ENCODE assay signal across 34 cellular contexts in genomic region chr7:106457678-106458077, GRCh38.
A peak's percentile ranks its signal among the peaks of the same experiment; 100 is the strongest.
DNase-seq lines count a peak whose midpoint lies in the region; ATAC-seq, FAIRE-seq and TF ChIP-seq lines count a peak whose summit lies in the region.
"Had no signal": no experiment of that assay in that cellular context is flagged by ENCODE, and none has a peak within 500 bp of the region (broad histone marks: within the 10 kb centered on the region; RNA-seq: fewer than 3 reads in every experiment).

No MANE protein-coding gene starts in this region.

- H2AK5ac ChIP-seq in mesendoderm (ENCODE audit: low read length), result no peak overlapping the region

- BruUV-seq in K562 (replicated peaks; lab: Mats Ljungman, UMichigan), result no TSS peak

- H3K27me3 ChIP-seq in K562 (ENCODE audit: control insufficient read depth in 2 of 2, insufficient read depth in 2 of 2, low read length in 2 of 2), result no peaks in the 10 kb centered on the region
- H3K27me3 ChIP-seq in mesendoderm (ENCODE audit: insufficient read depth, low read length, poor library complexity), result no peaks in the 10 kb centered on the region
- H3K27me3 ChIP-seq: BE2C; BLaER1; BLaER1 treated with 17β-estradiol and CSF1 and Interleukin-3, amounts not matched to agents 10 nM and 100 nM had no signal

- H3K56ac ChIP-seq in mesendoderm (ENCODE audit: low read length), result no peak overlapping the region

- H3K9ac ChIP-seq in K562 (ENCODE audit: insufficient read depth in 1 of 2, low read depth in 2 of 2, low read length in 2 of 2) (no peak overlapping the region), mesendoderm (ENCODE audit: low read length) (no peak overlapping the region)
- H3K9ac ChIP-seq: BLaER1; BLaER1 treated with 17β-estradiol and CSF1 and Interleukin-3, amounts not matched to agents 10 nM and 100 nM had no signal

- H2AFZ ChIP-seq in K562 (ENCODE audit: low read depth, low read length), result no peak overlapping the region

- H3K18ac ChIP-seq in mesendoderm (ENCODE audit: low read length), result no peak overlapping the region

- H3K79me1 ChIP-seq in mesendoderm (ENCODE audit: low read length), result no peaks in the 10 kb centered on the region

- TF ChIP-seq EP300 in K562 (IDR thresholded peaks at IDR 0.05; ENCODE audit: low read length), result no peak

- H4K5ac ChIP-seq in mesendoderm (ENCODE audit: low read length), result no peak overlapping the region

- intact Hi-C loops in K562 (cut with micrococcal nuclease), result no loop called here

- in situ Hi-C loops in astrocyte of the spinal cord (cut with HindIII; ENCODE audit: low sequenced_read_pairs), result no loop called here
- in situ Hi-C loops in K562 (cut with MboI), result no loop called here

- H3K79me2 ChIP-seq in K562 (ENCODE audit: control insufficient read depth, insufficient read depth, low read length) (no peaks in the 10 kb centered on the region), mesendoderm (ENCODE audit: control insufficient read depth, insufficient read depth, low read length) (no peaks in the 10 kb centered on the region)

- 65% methylated on average over 4 of the region's 4 CpGs for WGBS in K562 (ENCODE audit: insufficient coverage, low coverage, missing lambda C conversion rate)
- WGBS in mesendoderm (ENCODE audit: extremely low coverage, insufficient coverage, low lambda C conversion rate), result no CpG with 5 or more reads among the region's 4 CpGs

- H3K9me1 ChIP-seq in K562 (ENCODE audit: control insufficient read depth, insufficient read depth, low read length), result no peaks in the 10 kb centered on the region

- H3K4ac ChIP-seq in mesendoderm (ENCODE audit: low read depth, low read length), result no peak overlapping the region

- POLR2A ChIA-PET in HEK293 (lab: Yijun Ruan, JAX) (no interaction called here), K562 (lab: Yijun Ruan, JAX) (interaction anchor here (1.0 kb wide), 1 partner anchor 9 kb away, joined by 3 read pairs; no protein-coding TSS in a partner anchor)

- H3K9me3 ChIP-seq in HEK293 (ENCODE audit: control insufficient read depth, insufficient read depth, low read depth, low read length) (no peaks in the 10 kb centered on the region), K562 (replicated peaks; ENCODE audit: control insufficient read depth, insufficient read depth, low read depth, low read length) (0 out of 2 replicates have a peak, but pooled peaks cover 2% of the 10 kb centered on the region)
- H3K9me3 ChIP-seq: A549, BE2C had no signal

- TF ChIP-seq CTCF in HEK293 (tag by site-specific recombination; IDR thresholded peaks at IDR 0.05) (no peak), astrocyte of the spinal cord (IDR thresholded peaks at IDR 0.05; ENCODE audit: low read depth, low read length) (no peak), K562 (IDR thresholded peaks at IDR 0.05 in 2 of 3, conservative IDR thresholded peaks at IDR 0.05 in 1 of 3; ENCODE audit: insufficient read depth in 2 of 3, low read depth in 1 of 3, low read length in 3 of 3) (no peak)

- no peak overlapping the region for H2BK15ac ChIP-seq in mesendoderm (replicated peaks; ENCODE audit: low read depth)

- no peak overlapping the region for H3K23ac ChIP-seq in mesendoderm (ENCODE audit: low read length)

- TF ChIP-seq POLR2A in K562 (conservative IDR thresholded peaks at IDR 0.05), result no peak

- no peaks in the 10 kb centered on the region for H3K36me3 ChIP-seq in HEK293 (ENCODE audit: control insufficient read depth in 2 of 2, insufficient read depth in 1 of 2, low read length in 2 of 2)
- no peaks in the 10 kb centered on the region for H3K36me3 ChIP-seq in K562 (ENCODE audit: control insufficient read depth, insufficient read depth, low read length)
- no peaks in the 10 kb centered on the region for H3K36me3 ChIP-seq in mesendoderm (ENCODE audit: control insufficient read depth, insufficient read depth, low read length)
- H3K36me3 ChIP-seq: BE2C; BLaER1; BLaER1 treated with 17β-estradiol and CSF1 and Interleukin-3, amounts not matched to agents 10 nM and 100 nM had no signal

- peak; percentile 16 for DNase-seq in astrocyte of the spinal cord (ENCODE audit: low read depth, low spot score)
- DNase-seq in K562 (ENCODE audit: extremely low read depth in 1 of 4, low spot score in 3 of 4), result no peak
- peak; percentile 21 for DNase-seq in mesendoderm
- no peak for DNase-seq in DMS79 treated with DMSO at 0.1 percent for 48 hours (lab: John Stamatoyannopoulos, UW)
- DNase-seq in urothelium cell line (ENCODE audit: low spot score), result no peak
- DNase-seq in SHP77 treated with DMSO at 0.1 percent for 48 hours (lab: John Stamatoyannopoulos, UW), result no peak
- DNase-seq: 8988T; ACHN; AML-193; BE2C; C1 segment of cervical spinal cord; Caco-2; Calu3; CD4-positive, alpha-beta memory T cell; CD4-positive, alpha-beta T cell; CD4-positive, CD25-positive, alpha-beta regulatory T cell; CD8-positive, alpha-beta memory T cell; CD8-positive, alpha-beta T cell; COR-L47; DMS 273 treated with DMSO at 0.1 percent for 48 hours; DMS153; DMS53; DMS79; DND-41; EL had no signal

- ATAC-seq in K562 (no peak), GM19023 (IDR thresholded peaks at IDR 0.05; ENCODE audit: unreplicated experiment) (no peak)
- ATAC-seq: A549; CD8-positive, alpha-beta T cell had no signal

- CTCF ChIA-PET in HEK293 (lab: Yijun Ruan, JAX) (interaction anchor here (2.3 kb wide), 1 partner anchor 281 kb away, joined by 14 read pairs; no protein-coding TSS in a partner anchor), K562 (lab: Yijun Ruan, JAX; ENCODE audit: low intra/inter-chr PET ratio) (interaction anchor here (0.6 to 1.2 kb wide), 3 partner anchors 9 to 403 kb away, joined by 3 to 4 read pairs (median 3); no protein-coding TSS in a partner anchor)

- no peak for FAIRE-seq in K562 (lab: Jason Lieb, UNC)
- no peak for FAIRE-seq in urothelium cell line (lab: Jason Lieb, UNC)
- FAIRE-seq: A204.1, A549, D721Med had no signal

- H4K20me1 ChIP-seq in K562 (replicated peaks; ENCODE audit: control insufficient read depth, insufficient read depth, low read length), result no peaks in the 10 kb centered on the region
- H4K20me1 ChIP-seq: BLaER1; BLaER1 treated with 17β-estradiol and CSF1 and Interleukin-3, amounts not matched to agents 10 nM and 100 nM had no signal

- H3K4me1 ChIP-seq in HEK293 (ENCODE audit: control insufficient read depth, insufficient read depth, low read length) (no peaks in the 10 kb centered on the region), K562 (replicated peaks in 1 of 2; ENCODE audit: control insufficient read depth in 2 of 2, insufficient read depth in 2 of 2, low read length in 2 of 2) (peaks cover 0 to 3% of the 10 kb centered on the region in 2 experiments; a peak in 2 of 5 replicates), mesendoderm (ENCODE audit: control insufficient read depth, low read depth, low read length) (peaks cover 6% of the 10 kb centered on the region)
- H3K4me1 ChIP-seq: BE2C, BLaER1 had no signal

- no peak overlapping the region for H2BK120ac ChIP-seq in mesendoderm (ENCODE audit: low read depth, low read length)

- H3K4me2 ChIP-seq in K562 (ENCODE audit: insufficient read depth, low read length) (no peak overlapping the region), mesendoderm (ENCODE audit: low read length) (no peak overlapping the region)
- H3K4me2 ChIP-seq: A549; BLaER1; BLaER1 treated with 17β-estradiol and CSF1 and Interleukin-3, amounts not matched to agents 10 nM and 100 nM had no signal

- H3K4me3 ChIP-seq in HEK293 (ENCODE audit: low read depth, low read length), result no peak overlapping the region
- H3K4me3 ChIP-seq in astrocyte of the spinal cord (ENCODE audit: low read depth, low read length), result no peak overlapping the region
- no peak overlapping the region for H3K4me3 ChIP-seq in K562
- H3K4me3 ChIP-seq in mesendoderm (ENCODE audit: low read length), result no peak overlapping the region
- H3K4me3 ChIP-seq: A549; BLaER1; BLaER1 treated with 17β-estradiol and CSF1 and Interleukin-3, amounts not matched to agents 10 nM and 100 nM had no signal

- no peak overlapping the region for H4K8ac ChIP-seq in mesendoderm (ENCODE audit: low read depth, low read length)

- H3K27ac ChIP-seq in HEK293 (ENCODE audit: extremely low read depth, low read depth, low read length), result no peak overlapping the region
- H3K27ac ChIP-seq in K562 (ENCODE audit: extremely low read depth, low read depth, low read length), result no peak overlapping the region
- no peak overlapping the region for H3K27ac ChIP-seq in mesendoderm (ENCODE audit: low read depth, low read length)
- H3K27ac ChIP-seq: 22Rv1; BLaER1; BLaER1 treated with 17β-estradiol and CSF1 and Interleukin-3, amounts not matched to agents 10 nM and 100 nM; C4-2B had no signal

- no peak for TF ChIP-seq RAD21 in K562 (CRISPR knock-in tag; conservative IDR thresholded peaks at IDR 0.05 in 1 of 2, IDR thresholded peaks at IDR 0.05 in 1 of 2)

- H2BK5ac ChIP-seq in mesendoderm (ENCODE audit: low read length), result no peak overlapping the region

TF ChIP-seq in HEK293, 187 proteins besides CTCF, POLR2A, EP300 and RAD21:
- TF ChIP-seq ZNF354C (tag by site-specific recombination; IDR thresholded peaks at IDR 0.05; ENCODE audit: borderline replicate concordance, low read depth), result no peak
- peak; percentile 74 for TF ChIP-seq SETDB1 (IDR thresholded peaks at IDR 0.05; ENCODE audit: insufficient read length, low read length)

TF ChIP-seq in K562, 482 proteins besides CTCF, POLR2A, EP300 and RAD21 (continues in another document):
- TF ChIP-seq HNRNPK (IDR thresholded peaks at IDR 0.05; ENCODE audit: low read depth, low read length, poor library complexity, severe bottlenecking) (no peak), ZNF707 (CRISPR knock-in tag; conservative IDR thresholded peaks at IDR 0.05) (no peak), MAX (CRISPR knock-in tag; IDR thresholded peaks at IDR 0.05) (no peak), ZNF384 (IDR thresholded peaks at IDR 0.05; ENCODE audit: low read depth, low read length) (peak; percentile 53; the same call in 1 of the 2 replicates), MAFG (tag; conservative IDR thresholded peaks at IDR 0.05) (no peak), SAP30 (IDR thresholded peaks at IDR 0.05; ENCODE audit: borderline replicate concordance, insufficient read depth, low read depth, low read length, poor library complexity, severe bottlenecking) (no peak), TRIM24 (IDR thresholded peaks at IDR 0.05) (peak in 1 of 2 experiments; percentile 17; a peak in 1 of 4 replicates), BRD9 (IDR thresholded peaks at IDR 0.05; ENCODE audit: low read depth, partially characterized antibody) (peak; percentile 85), NCOA2 (IDR thresholded peaks at IDR 0.05; ENCODE audit: partially characterized antibody in 2 of 2) (no peak), SPI1 (IDR thresholded peaks at IDR 0.05; ENCODE audit: borderline replicate concordance, low read depth, low read length) (no peak), CBX3 (IDR thresholded peaks at IDR 0.05; ENCODE audit: borderline replicate concordance in 1 of 2, low read length in 2 of 2) (peak in 1 of 2 experiments; percentile 79; a peak in 1 of 3 replicates)

Comparison
In these comparisons a context has a peak if more than half of its experiments do, and no peak if none do; other contexts are left out.
1. DNase-seq: peak in astrocyte of the spinal cord (single experiment) and mesendoderm (single experiment); none in K562 (0 of 4), DMS79 treated with DMSO at 0.1 percent for 48 hours (single experiment), urothelium cell line (single experiment) and SHP77 treated with DMSO at 0.1 percent for 48 hours (single experiment).
2. Of the 44 proteins assayed by ChIP-seq in both K562 and HEK293: peak only in K562: none; only in HEK293: SETDB1; in both: none; in neither: 43.